In genomic region chr9:137462396-137463193, GRCh38 we compare ENCODE assay signal across 2 cellular contexts.
TF ChIP-seq lines count a peak whose summit lies in the region.

No MANE protein-coding gene starts in this region.

TF ChIP-seq in GM12891, 5 proteins besides CTCF, POLR2A, EP300 and RAD21:
- TF ChIP-seq POLR2AphosphoS5 (IDR thresholded peaks at IDR 0.05; ENCODE audit: low read depth, low read length): no peak
- TF ChIP-seq TAF1 (IDR thresholded peaks at IDR 0.05; ENCODE audit: low read depth, low read length): no peak
- TF ChIP-seq PAX5 (IDR thresholded peaks at IDR 0.05; ENCODE audit: insufficient read depth, low read length, severe bottlenecking): no peak
- TF ChIP-seq SPI1 (IDR thresholded peaks at IDR 0.05; ENCODE audit: low read depth, low read length): no peak
- TF ChIP-seq POU2F2 (IDR thresholded peaks at IDR 0.05; ENCODE audit: low read depth, low read length): no peak
TF ChIP-seq in GM12891: peak in this region for 0.

TF ChIP-seq in WTC11, 78 proteins besides CTCF, POLR2A, EP300 and RAD21:
- TF ChIP-seq HMGXB4 (CRISPR knock-in tag; IDR thresholded peaks at IDR 0.05) (no peak), TP53 (CRISPR knock-in tag; IDR thresholded peaks at IDR 0.05) (no peak), ZNF423 (CRISPR knock-in tag; IDR thresholded peaks at IDR 0.05) (no peak), ZNF425 (CRISPR knock-in tag; conservative IDR thresholded peaks at IDR 0.05) (no peak), ETV6 (CRISPR knock-in tag; IDR thresholded peaks at IDR 0.05) (no peak), PRRX2 (CRISPR knock-in tag; IDR thresholded peaks at IDR 0.05) (no peak), TCF7 (CRISPR knock-in tag; IDR thresholded peaks at IDR 0.05; ENCODE audit: low read depth) (no peak)
